1 cellular context compared by ENCODE assay signal in the genomic region with DNA sequence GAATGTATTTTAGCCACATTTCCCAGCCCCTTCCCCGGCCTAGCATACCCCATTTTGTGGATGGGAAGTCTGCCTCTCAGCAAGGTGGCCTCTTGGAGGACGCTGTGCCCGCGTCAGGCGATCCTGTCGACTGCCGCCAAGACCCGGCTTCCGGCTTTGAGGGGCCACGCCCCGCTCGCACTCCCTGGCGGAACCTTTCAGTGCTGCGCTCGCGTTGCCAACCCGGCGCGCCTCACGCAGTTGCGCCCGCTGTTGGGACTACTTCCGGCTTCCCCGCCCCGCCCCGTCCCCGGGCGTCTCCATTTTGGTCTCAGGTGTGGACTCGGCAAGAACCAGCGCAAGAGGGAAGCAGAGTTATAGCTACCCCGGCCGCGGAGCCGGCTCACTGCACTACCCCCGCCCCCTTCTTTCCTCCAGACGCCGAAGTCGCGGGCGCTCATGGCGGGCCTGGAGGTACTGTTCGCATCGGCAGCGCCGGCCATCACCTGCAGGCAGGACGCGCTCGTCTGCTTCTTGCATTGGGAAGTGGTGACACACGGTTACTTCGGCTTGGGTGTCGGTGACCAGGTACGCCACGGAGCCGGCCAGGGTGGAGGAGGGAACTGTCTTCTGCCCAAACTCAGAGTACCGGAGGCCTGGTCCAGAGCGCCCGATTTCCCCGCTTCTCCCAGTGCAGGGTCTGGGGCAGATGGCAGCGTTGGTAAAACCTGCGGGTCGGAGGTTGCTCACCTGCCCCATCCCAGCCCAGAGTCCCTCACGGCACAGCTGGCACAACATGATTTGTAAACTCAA.
TF ChIP-seq lines count a peak whose summit lies in the region.

TSS of gene PSMF1 (plus strand) at position 267 of the 792 bp plus-strand sequence. CDS start at position 439, 172 bp downstream.

TF ChIP-seq in H1, 55 proteins besides CTCF, POLR2A, EP300 and RAD21 (continued from another document):
- TF ChIP-seq ATF2 (IDR thresholded peaks at IDR 0.05; ENCODE audit: low read length) (no peak; the same call in 1 of the 2 replicates), NRF1 (IDR thresholded peaks at IDR 0.05; ENCODE audit: low read depth, low read length) (no peak; the same call in 1 of the 2 replicates)
TF ChIP-seq in H1: peak in this region for 30.
